19 cellular contexts compared by ENCODE assay signal in genomic region chr3:22098000-22098399, GRCh38.
"Had no signal": no experiment of that assay in that cellular context is flagged by ENCODE, and none has a peak within 500 bp of the region (broad histone marks: within the 10 kb centered on the region; RNA-seq: fewer than 3 reads in every experiment).

No MANE protein-coding gene starts in this region.

- ATAC-seq: activated CD8-positive, alpha-beta T cell treated with anti-CD3 and anti-CD28 coated beads for 36 hours; body of pancreas; foreskin keratinocyte; naive thymus-derived CD4-positive, alpha-beta T cell; sciatic nerve; stimulated activated effector memory CD8-positive, alpha-beta T cell treated with anti-CD3 and anti-CD28 coated beads, Interleukin-12 subunit alpha, Interleukin-12 subunit beta, amount 100 ng/mL, for 72 hours had no signal

- H3K9me3 ChIP-seq: body of pancreas, lower lobe of right lung, stomach, suprapubic skin, tibial nerve had no signal

- H3K36me3 ChIP-seq: cardiac muscle cell, lower lobe of right lung, stomach, suprapubic skin, tibial nerve had no signal

- DNase-seq: activated CD4-positive, alpha-beta T cell treated with anti-CD3 and anti-CD28 coated beads, Interleukin-2, amount 10 ng/mL, durations not matched to agents 7 days and 5 days; activated CD8-positive, alpha-beta T cell treated with anti-CD3 and anti-CD28 coated beads for 36 hours; activated gamma-delta T cell treated with Interleukin-2 at 50 U/mL for 16 hours; anterior cingulate cortex; body of pancreas; erythroblast; foreskin keratinocyte; kidney; lower lobe of right lung; naive thymus-derived CD4-positive, alpha-beta T cell; occipital lobe; small intestine; stimulated activated CD4-positive, alpha-beta T cell treated with anti-CD3 and anti-CD28 coated beads, Interleukin-2, amount 100 ng/mL, for 24 hours; stomach had no signal

- H3K4me1 ChIP-seq: body of pancreas, foreskin keratinocyte, lower lobe of right lung, stomach, suprapubic skin, tibial nerve had no signal

- H3K4me3 ChIP-seq: body of pancreas, cardiac muscle cell, lower lobe of right lung, stomach, suprapubic skin, tibial nerve had no signal

- H3K27me3 ChIP-seq: body of pancreas, cardiac muscle cell, foreskin keratinocyte, stomach, suprapubic skin, tibial nerve had no signal

- H3K27ac ChIP-seq: body of pancreas, cardiac muscle cell, foreskin keratinocyte, lower lobe of right lung, stomach, suprapubic skin, tibial nerve had no signal
